ENCODE assay signal across 8 cellular contexts in the genomic region with DNA sequence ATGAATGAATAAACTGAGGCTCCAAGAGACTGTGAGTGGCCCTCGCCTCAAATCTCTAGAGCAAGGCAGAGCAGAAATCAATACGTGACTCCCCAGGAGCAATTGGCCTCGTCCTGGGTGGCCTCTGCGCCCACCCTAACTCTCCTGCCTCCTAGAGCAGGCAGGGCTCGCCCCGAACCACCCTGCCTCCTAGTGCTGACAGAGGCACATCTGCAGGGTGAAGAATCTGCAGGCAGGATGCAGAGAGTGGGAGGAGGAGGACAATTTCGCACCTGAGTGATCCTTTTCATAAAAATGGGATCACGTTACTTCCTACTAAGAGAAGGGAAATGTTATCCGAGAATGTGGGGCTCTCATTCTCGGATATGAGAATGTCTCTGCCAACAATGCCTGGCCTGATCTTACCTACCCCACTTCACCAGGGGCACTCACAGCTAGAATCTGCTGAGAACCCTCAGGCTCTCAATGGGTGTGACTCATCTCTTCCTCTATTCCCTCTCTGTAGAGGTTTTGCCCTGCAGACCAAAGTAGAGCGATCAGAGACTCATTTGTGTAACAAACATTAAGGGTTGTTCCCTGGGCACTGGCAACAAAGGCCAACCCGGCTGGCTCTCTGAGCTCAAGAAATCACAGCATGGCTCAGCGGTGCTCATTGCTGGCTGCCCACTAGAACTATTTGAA.
A peak's percentile ranks its signal among the peaks of the same experiment; 100 is the strongest.
DNase-seq lines count a peak whose midpoint lies in the region; ATAC-seq, FAIRE-seq and TF ChIP-seq lines count a peak whose summit lies in the region.

No MANE protein-coding gene starts in this region.

- H3K4me3 ChIP-seq in GM23248: no peak overlapping the region
- H3K4me3 ChIP-seq in lung: no peak overlapping the region
- H3K4me3 ChIP-seq in left ventricle myocardium inferior: no peak overlapping the region

- no peaks in the 10 kb centered on the region for H3K36me3 ChIP-seq in GM23248 (ENCODE audit: low read depth)
- H3K36me3 ChIP-seq in lung (ENCODE audit: control insufficient read depth in 2 of 2, insufficient read depth in 2 of 2, low read length in 2 of 2): no peaks in the 10 kb centered on the region
- H3K36me3 ChIP-seq in left ventricle myocardium inferior: no peaks in the 10 kb centered on the region

- no peak overlapping the region for H3K4me2 ChIP-seq in GM23248 (ENCODE audit: unreplicated experiment)

- no peak overlapping the region for H3K9ac ChIP-seq in GM23248

- TF ChIP-seq CTCF in lung (IDR thresholded peaks at IDR 0.05; ENCODE audit: control extremely low read depth, extremely low read depth) (no peak), left ventricle myocardium inferior (IDR thresholded peaks at IDR 0.05; ENCODE audit: borderline replicate concordance) (no peak)

- 89 to 90% methylated on average over 13 of the region's 13 CpGs for WGBS in GM23248 (ENCODE audit: low coverage in 1 of 2, low lambda C conversion rate in 2 of 2, missing lambda C conversion rate in 2 of 2), 2 experiments
- WGBS in lung, 2 donors: 62 to 74% methylated on average over 13 of the region's 13 CpGs

- H3K79me2 ChIP-seq in GM23248 (ENCODE audit: insufficient read depth): no peaks in the 10 kb centered on the region

- peak; percentile 84 for ATAC-seq in lung (ENCODE audit: insufficient read depth, low FRiP score)

- intact Hi-C loops in left ventricle myocardium inferior (cut with micrococcal nuclease): no loop called here

- peaks cover 13% of the 10 kb centered on the region; the same call in 1 of the 2 replicates for H3F3A ChIP-seq in GM23248 (ENCODE audit: insufficient read depth)

- H3K9me3 ChIP-seq in GM23248 (ENCODE audit: low read depth): no peaks in the 10 kb centered on the region
- no peaks in the 10 kb centered on the region for H3K9me3 ChIP-seq in lung (ENCODE audit: control insufficient read depth in 2 of 2, insufficient read depth in 1 of 2, low read length in 1 of 2)
- no peaks in the 10 kb centered on the region for H3K9me3 ChIP-seq in left ventricle myocardium inferior (replicated peaks)

- H3K4me1 ChIP-seq in GM23248 (ENCODE audit: insufficient read depth) (peaks cover 22% of the 10 kb centered on the region), lung (ENCODE audit: control insufficient read depth in 2 of 2, insufficient read depth in 2 of 2, low read length in 2 of 2) (peaks cover 0 to 6% of the 10 kb centered on the region in 2 donors), left ventricle myocardium inferior (no peaks in the 10 kb centered on the region)

- H3K27ac ChIP-seq in GM23248: no peak overlapping the region
- no peak overlapping the region for H3K27ac ChIP-seq in lung (ENCODE audit: low read depth in 1 of 2, low read length in 1 of 2)
- H3K27ac ChIP-seq in left ventricle myocardium inferior (replicated peaks): no peak overlapping the region

- peak; percentile 70 for FAIRE-seq in RCC 7860 (lab: Jason Lieb, UNC)

- no peak overlapping the region for H2AFZ ChIP-seq in GM23248

- in situ Hi-C loops in GM23248 (cut with MboI): no loop called here

- no peaks in the 10 kb centered on the region for H4K20me1 ChIP-seq in GM23248 (ENCODE audit: insufficient read depth)

- H3K9me2 ChIP-seq in GM23248 (ENCODE audit: insufficient read depth): no peaks in the 10 kb centered on the region

- H3K27me3 ChIP-seq in GM23248 (replicated peaks; ENCODE audit: insufficient read depth): no peaks in the 10 kb centered on the region
- H3K27me3 ChIP-seq in lung (ENCODE audit: control insufficient read depth, insufficient read depth): no peaks in the 10 kb centered on the region
- H3K27me3 ChIP-seq in left ventricle myocardium inferior (ENCODE audit: low read depth): no peaks in the 10 kb centered on the region

- peak; percentile 90 for DNase-seq in ELF-1 (ENCODE audit: low read depth, low spot score)
- peak; percentile 73 for DNase-seq in GM23248
- peak; percentile 14 for DNase-seq in KG1 (lab: John Stamatoyannopoulos, UW)
- DNase-seq in RCC 7860 (ENCODE audit: low spot score): peak; percentile 71
- peak; percentile 16 for DNase-seq in activated naive CD8-positive, alpha-beta T cell treated with anti-CD3 and anti-CD28 coated beads, Interleukin-2, amount 50 U/mL, for 16 hours (ENCODE audit: low read depth, low spot score)
- peak; percentile 62 for DNase-seq in lung (ENCODE audit: low spot score)
- no peak for DNase-seq in left ventricle myocardium inferior
- DNase-seq in HCEC 1CT: no peak

Comparison
In these comparisons a context has a peak if more than half of its experiments do, and no peak if none do; other contexts are left out.
1. DNase-seq: peak in ELF-1 (single experiment), GM23248 (single experiment), KG1 (single experiment), RCC 7860 (single experiment), activated naive CD8-positive, alpha-beta T cell treated with anti-CD3 and anti-CD28 coated beads, Interleukin-2, amount 50 U/mL, for 16 hours (single experiment) and lung (single experiment); none in left ventricle myocardium inferior (single experiment) and HCEC 1CT (single experiment).